11 cellular contexts compared by ENCODE assay signal in the genomic region with DNA sequence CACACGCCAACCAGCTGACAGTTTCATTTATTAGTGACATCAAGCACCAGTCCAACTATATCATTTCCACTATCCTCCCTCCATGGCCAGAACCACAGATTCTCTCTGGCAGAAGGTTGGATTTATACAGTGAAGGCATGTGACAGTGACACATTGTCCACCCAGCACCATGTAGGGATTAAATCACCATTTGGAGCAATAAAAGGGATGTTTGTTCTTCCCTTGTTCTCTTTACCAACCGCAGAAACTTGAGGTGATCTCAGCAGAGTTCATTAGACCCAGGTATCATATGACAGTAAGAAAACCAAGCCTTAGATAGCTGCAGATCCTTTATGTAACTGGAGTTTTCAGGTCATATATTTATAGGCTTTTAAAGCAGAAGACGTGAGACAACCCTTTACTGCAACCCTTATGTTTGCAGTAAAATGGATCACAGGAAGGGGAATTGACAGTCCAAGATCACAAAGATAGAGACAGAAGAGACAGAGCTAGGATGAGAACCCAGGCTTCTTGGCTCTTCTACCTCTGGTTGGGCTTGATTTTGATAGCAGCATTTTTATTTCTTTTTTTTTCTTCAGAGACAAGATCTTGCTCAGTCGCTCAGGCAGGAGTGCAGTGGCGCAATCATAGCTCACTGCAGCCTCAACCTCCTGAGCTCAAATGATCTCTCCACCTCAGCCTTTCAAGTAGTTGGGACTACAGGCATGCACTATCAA.
DNase-seq lines count a peak whose midpoint lies in the region; ATAC-seq and TF ChIP-seq lines count a peak whose summit lies in the region.
"Had no signal": no experiment of that assay in that cellular context is flagged by ENCODE, and none has a peak within 500 bp of the region (broad histone marks: within the 10 kb centered on the region; RNA-seq: fewer than 3 reads in every experiment).

No MANE protein-coding gene starts in this region.

- TF ChIP-seq CTCF in RWPE2 (IDR thresholded peaks at IDR 0.05; ENCODE audit: poor library complexity, severe bottlenecking) (no peak), esophagus muscularis mucosa (IDR thresholded peaks at IDR 0.05) (no peak)

- no peak for TF ChIP-seq POLR2A in esophagus muscularis mucosa (IDR thresholded peaks at IDR 0.05; ENCODE audit: low read depth)

- WGBS in esophagus muscularis mucosa = 64% methylated on average over 5 of the region's 5 CpGs

- H3K9me3 ChIP-seq in RWPE2 (ENCODE audit: severe bottlenecking) (no peaks in the 10 kb centered on the region), esophagus muscularis mucosa (no peaks in the 10 kb centered on the region)
- H3K9me3 ChIP-seq: left ventricle myocardium inferior, SJSA1 had no signal

- DNase-seq in EH (ENCODE audit: low read depth) (peak; percentile 48), RWPE2 (ENCODE audit: low spot score) (no peak), esophagus muscularis mucosa (ENCODE audit: extremely low spot score) (peak; percentile 62), myocyte (ENCODE audit: low read depth) (peak; percentile 15), GOT3 (lab: John Stamatoyannopoulos, UW) (no peak), Kasumi-1 (lab: John Stamatoyannopoulos, UW) (no peak), NCI-H1092 (lab: John Stamatoyannopoulos, UW) (no peak)

- intact Hi-C loops in esophagus muscularis mucosa (cut with DNase I) = loop anchor here (10.0 kb wide), 2 partner anchors 160 to 1130 kb away; no protein-coding TSS in a partner anchor

- peaks cover 35% of the 10 kb centered on the region for H3K4me1 ChIP-seq in RWPE2 (ENCODE audit: insufficient read depth, poor library complexity, severe bottlenecking)
- H3K4me1 ChIP-seq in esophagus muscularis mucosa = no peaks in the 10 kb centered on the region

- ATAC-seq in RWPE2 (ENCODE audit: low read depth) (peak; percentile 37), GM21786 (IDR thresholded peaks at IDR 0.05; ENCODE audit: unreplicated experiment) (no peak)

- H3K27me3 ChIP-seq in RWPE2 (ENCODE audit: insufficient read depth, poor library complexity, severe bottlenecking) = no peaks in the 10 kb centered on the region
- H3K27me3 ChIP-seq in esophagus muscularis mucosa = peaks cover 0 to 4% (median 0%) of the 10 kb centered on the region in 4 donors
- H3K27me3 ChIP-seq: cardiac muscle cell, SJSA1 had no signal

- H3K36me3 ChIP-seq in RWPE2 (ENCODE audit: low read depth) (peaks cover 9% of the 10 kb centered on the region), esophagus muscularis mucosa (no peaks in the 10 kb centered on the region)
- H3K36me3 ChIP-seq: cardiac muscle cell, left ventricle myocardium inferior, SJSA1 had no signal

- H3K4me3 ChIP-seq in RWPE2 (ENCODE audit: severe bottlenecking) = no peak overlapping the region
- no peak overlapping the region for H3K4me3 ChIP-seq in esophagus muscularis mucosa
- H3K4me3 ChIP-seq: cardiac muscle cell, left ventricle myocardium inferior, SJSA1 had no signal

- TF ChIP-seq EP300 in esophagus muscularis mucosa (IDR thresholded peaks at IDR 0.05) = no peak

- H3K27ac ChIP-seq in RWPE2 (ENCODE audit: poor library complexity, severe bottlenecking) (peak overlapping the region; percentile 85), esophagus muscularis mucosa (replicated peaks in 1 of 4) (no peak overlapping the region)
- H3K27ac ChIP-seq: cardiac muscle cell, left ventricle myocardium inferior, SJSA1 had no signal

Comparison
In these comparisons a context has a peak if more than half of its experiments do, and no peak if none do; other contexts are left out.
1. DNase-seq: peak in EH (single experiment), esophagus muscularis mucosa (single experiment) and myocyte (single experiment); none in RWPE2 (single experiment), GOT3 (single experiment), Kasumi-1 (0 of 2) and NCI-H1092 (single experiment).